In genomic region chr9:136792321-136793062, GRCh38 we compare ENCODE assay signal across 8 cellular contexts. TPM values are rescaled to one million over a fixed set of nuclear protein-coding genes. Genes with fewer than 3 reads are reported as not detected.
DNase-seq lines count a peak whose midpoint lies in the region; ATAC-seq, FAIRE-seq and TF ChIP-seq lines count a peak whose summit lies in the region.

No MANE protein-coding gene starts in this region.

- 69% methylated on average over 15 of the region's 15 CpGs for WGBS in right cardiac atrium
- WGBS in mesodermal cell (ENCODE audit: insufficient coverage in 2 of 2), 2 experiments = 92 to 96% methylated on average over 11 to 13 of the region's 15 CpGs

- no peak for TF ChIP-seq POLR2A in vagina (IDR thresholded peaks at IDR 0.05)
- no peak for TF ChIP-seq POLR2A in H54 (IDR thresholded peaks at IDR 0.05; ENCODE audit: low read depth, low read length)

- H3K36me3 ChIP-seq in mesodermal cell (ENCODE audit: control insufficient read depth, insufficient read depth, low read length) = peaks cover 23% of the 10 kb centered on the region
- H3K36me3 ChIP-seq in vagina = no peaks in the 10 kb centered on the region

- FAIRE-seq in H54 (lab: Jason Lieb, UNC) = no peak

- no peak for ATAC-seq in right cardiac atrium
- ATAC-seq in left ventricle myocardium superior = no peak

- H3K4me1 ChIP-seq in right cardiac atrium (ENCODE audit: control insufficient read depth, insufficient read depth, low read length) (peaks cover 5% of the 10 kb centered on the region), mesodermal cell (ENCODE audit: control insufficient read depth, insufficient read depth, low read length, poor library complexity, severe bottlenecking) (peaks cover 55% of the 10 kb centered on the region), vagina (peaks cover 26% of the 10 kb centered on the region)

- intact Hi-C loops in right cardiac atrium (cut with DNase I) (loop anchor here in 2 of 4 donors (5.0 to 10.0 kb wide), 2 partner anchors 150 to 152 kb away; partner anchors contain the start of genes FBXW5 (in 2 of the 2) and C8G (in 1 of the 2)), left ventricle myocardium superior (cut with micrococcal nuclease) (no loop called here), vagina (cut with DNase I) (no loop called here)

- H3K27ac ChIP-seq in right cardiac atrium (ENCODE audit: low read length) = peak overlapping the region; percentile 4
- peak overlapping the region; percentile 95 for H3K27ac ChIP-seq in angular gyrus (ENCODE audit: low read depth, low read length)
- H3K27ac ChIP-seq in mesodermal cell (ENCODE audit: low read depth, low read length, severe bottlenecking) = no peak overlapping the region
- peak overlapping the region; percentile 97 for H3K27ac ChIP-seq in vagina

- H3K27me3 ChIP-seq in right cardiac atrium (ENCODE audit: control insufficient read depth, insufficient read depth) (no peaks in the 10 kb centered on the region), vagina (no peaks in the 10 kb centered on the region)

- H3K9me3 ChIP-seq in right cardiac atrium (ENCODE audit: control insufficient read depth, low read length) (no peaks in the 10 kb centered on the region), mesodermal cell (ENCODE audit: control insufficient read depth, low read length) (no peaks in the 10 kb centered on the region), vagina (no peaks in the 10 kb centered on the region)

- TF ChIP-seq CTCF in vagina (IDR thresholded peaks at IDR 0.05) = no peak
- TF ChIP-seq CTCF in GM20000 (IDR thresholded peaks at IDR 0.05; ENCODE audit: extremely low read depth, missing control alignments) = no peak

- H3K4me3 ChIP-seq in right cardiac atrium (ENCODE audit: low read length) (no peak overlapping the region), mesodermal cell (ENCODE audit: extremely low read depth, insufficient read depth, low read length, poor library complexity, severe bottlenecking) (peak overlapping the region; percentile 93), vagina (peak overlapping the region; percentile 78 to 79)

- DNase-seq in right cardiac atrium = peak in 2 of 3 donors; percentile 71 to 74
- no peak for DNase-seq in left ventricle myocardium superior
- DNase-seq in vagina (ENCODE audit: extremely low spot score in 2 of 2) = no peak
- DNase-seq in GM20000 (ENCODE audit: low spot score) = no peak
- no peak for DNase-seq in islet precursor cell
- DNase-seq in H54 (ENCODE audit: insufficient read length, low spot score) = no peak

RNA-seq across cellular contexts. Expression of gene TMEM141, which starts 1.3 kb away (rescaled TPM):
- total RNA-seq in right cardiac atrium (100 to 1,000 TPM in 2 of 4 donors, 10 to 100 TPM in 2; 73.6 to 115 (median 100) TPM), left ventricle myocardium superior (74.2 TPM), vagina (64.1 TPM)
- 158 TPM for polyA plus RNA-seq in right cardiac atrium
- 103 TPM for polyA plus RNA-seq in mesodermal cell (2013, experiment 1 of 2)
- polyA plus RNA-seq in mesodermal cell (2013, experiment 2 of 2) = 109 TPM

RNA-seq across cellular contexts. Expression of gene CCDC183, which starts 3.6 kb away (rescaled TPM):
- total RNA-seq in right cardiac atrium (1 to 10 TPM; 2.0 to 5.0 (median 2.6) TPM), left ventricle myocardium superior (2.2 TPM), vagina (not detected)
- polyA plus RNA-seq in right cardiac atrium = 3.8 TPM
- polyA plus RNA-seq in mesodermal cell (2013, experiment 1 of 2) = 27.3 TPM
- 34.1 TPM for polyA plus RNA-seq in mesodermal cell (2013, experiment 2 of 2)

RNA-seq across cellular contexts. Expression of gene RABL6, which starts 15.3 kb away (rescaled TPM):
- 10 to 100 TPM; 67.3 to 73.6 (median 71.6) TPM for total RNA-seq in right cardiac atrium
- 87.2 TPM for polyA plus RNA-seq in right cardiac atrium
- 73.0 TPM for total RNA-seq in left ventricle myocardium superior
- polyA plus RNA-seq in mesodermal cell (2013, experiment 1 of 2) = 153 TPM
- polyA plus RNA-seq in mesodermal cell (2013, experiment 2 of 2) = 143 TPM
- 31.7 TPM for total RNA-seq in vagina

RNA-seq across cellular contexts. Expression of gene LCN15, which starts 28.2 kb away (rescaled TPM):
- total RNA-seq in right cardiac atrium (1 to 10 TPM in 2 of 4 donors, under 1 TPM in 2; 0.32 to 1.3 (median 0.87) TPM), left ventricle myocardium superior (0.59 TPM), vagina (not detected)
- polyA plus RNA-seq in right cardiac atrium = 2.1 TPM
- polyA plus RNA-seq in mesodermal cell (2013, experiment 1 of 2) = 1.4 TPM
- 1.6 TPM for polyA plus RNA-seq in mesodermal cell (2013, experiment 2 of 2)

RNA-seq across cellular contexts. Expression of gene LCN8, which starts 34.4 kb away (rescaled TPM):
- total RNA-seq in right cardiac atrium (not detected), left ventricle myocardium superior (not detected), vagina (not detected)
- not detected for polyA plus RNA-seq in right cardiac atrium
- polyA plus RNA-seq in mesodermal cell (2013, experiment 1 of 2) = not detected
- polyA plus RNA-seq in mesodermal cell (2013, experiment 2 of 2) = not detected

Comparison
In these comparisons a context has a peak if more than half of its experiments do, and no peak if none do; other contexts are left out.
1. DNase-seq: peak in right cardiac atrium (2 of 3); none in left ventricle myocardium superior (single experiment), vagina (0 of 2), GM20000 (single experiment), islet precursor cell (single experiment) and H54 (single experiment).